In genomic region chr13:98307744-98308524, GRCh38 we compare ENCODE assay signal across 1 cellular context.
TF ChIP-seq lines count a peak whose summit lies in the region.

No MANE protein-coding gene starts in this region.

TF ChIP-seq in HepG2, 621 proteins besides CTCF, POLR2A, EP300 and RAD21 (continued from another document and continues in another):
- no peak for TF ChIP-seq GABPA (IDR thresholded peaks at IDR 0.05; ENCODE audit: low read depth, low read length)
- 0 out of 2 replicates have a peak, but pooled peaks have one; percentile 12 for TF ChIP-seq GABPA (CRISPR knock-in tag; IDR thresholded peaks at IDR 0.05; ENCODE audit: low read depth)
- peak; percentile 72; the same call in 1 of the 2 replicates for TF ChIP-seq ZNF362 (CRISPR knock-in tag; IDR thresholded peaks at IDR 0.05; ENCODE audit: borderline replicate concordance)
- TF ChIP-seq HNRNPLL (IDR thresholded peaks at IDR 0.05; ENCODE audit: low read depth, low read length, poor library complexity, severe bottlenecking): no peak
- peak; percentile 39; the same call in 1 of the 2 replicates for TF ChIP-seq ZFY (CRISPR knock-in tag; IDR thresholded peaks at IDR 0.05)
- no peak for TF ChIP-seq TARDBP (CRISPR knock-in tag; IDR thresholded peaks at IDR 0.05)
- peak; percentile 83 for TF ChIP-seq PAXIP1 (CRISPR knock-in tag; conservative IDR thresholded peaks at IDR 0.05)
- TF ChIP-seq MAFG (CRISPR knock-in tag; IDR thresholded peaks at IDR 0.05): no peak
- 0 out of 2 replicates have a peak, but pooled peaks have one; percentile 21 for TF ChIP-seq IRF2 (CRISPR knock-in tag; IDR thresholded peaks at IDR 0.05)
- TF ChIP-seq FOXK1 (CRISPR knock-in tag; IDR thresholded peaks at IDR 0.05; ENCODE audit: borderline replicate concordance, low read depth): peak; percentile 14; the same call in 1 of the 2 replicates
- peak; percentile 54 for TF ChIP-seq TCF7 (IDR thresholded peaks at IDR 0.05; ENCODE audit: low read depth)
- peak; percentile 78; the same call in 1 of the 2 replicates for TF ChIP-seq ZNF609 (CRISPR knock-in tag; IDR thresholded peaks at IDR 0.05; ENCODE audit: borderline replicate concordance)
- TF ChIP-seq ZBTB39 (CRISPR knock-in tag; IDR thresholded peaks at IDR 0.05): no peak
- 0 out of 2 replicates have a peak, but pooled peaks have one; percentile 62 for TF ChIP-seq ZBTB7A (CRISPR knock-in tag; IDR thresholded peaks at IDR 0.05)
- 0 out of 2 replicates have a peak, but pooled peaks have one; percentile 29 for TF ChIP-seq ARNT2 (CRISPR knock-in tag; IDR thresholded peaks at IDR 0.05; ENCODE audit: low read depth)
- TF ChIP-seq ZNF326 (CRISPR knock-in tag; IDR thresholded peaks at IDR 0.05; ENCODE audit: borderline replicate concordance): no peak
- 0 out of 2 replicates have a peak, but pooled peaks have one; percentile 38 for TF ChIP-seq POGK (CRISPR knock-in tag; conservative IDR thresholded peaks at IDR 0.05)
- TF ChIP-seq FUBP1 (CRISPR knock-in tag; IDR thresholded peaks at IDR 0.05; ENCODE audit: borderline replicate concordance): no peak
- TF ChIP-seq NCOR1 (IDR thresholded peaks at IDR 0.05; ENCODE audit: borderline replicate concordance, low read length): no peak
- peak; percentile 56; the same call in 1 of the 2 replicates for TF ChIP-seq YEATS4 (CRISPR knock-in tag; IDR thresholded peaks at IDR 0.05; ENCODE audit: borderline replicate concordance)
- 0 out of 2 replicates have a peak, but pooled peaks have one; percentile 25 for TF ChIP-seq ZSCAN29 (CRISPR knock-in tag; conservative IDR thresholded peaks at IDR 0.05)
- TF ChIP-seq JUND (CRISPR knock-in tag; IDR thresholded peaks at IDR 0.05): no peak
- TF ChIP-seq DPF2 (CRISPR knock-in tag; IDR thresholded peaks at IDR 0.05; ENCODE audit: borderline replicate concordance, low read depth): peak; percentile 81
- 0 out of 2 replicates have a peak, but pooled peaks have one; percentile 32 for TF ChIP-seq KAT8 (CRISPR knock-in tag; IDR thresholded peaks at IDR 0.05)
- no peak for TF ChIP-seq ATF3 (CRISPR knock-in tag; IDR thresholded peaks at IDR 0.05)
- no peak for TF ChIP-seq TERF1 (CRISPR knock-in tag; IDR thresholded peaks at IDR 0.05)
- TF ChIP-seq ATF1 (CRISPR knock-in tag; IDR thresholded peaks at IDR 0.05): peak; percentile 58
- no peak for TF ChIP-seq SMAD1 (CRISPR knock-in tag; IDR thresholded peaks at IDR 0.05; ENCODE audit: borderline replicate concordance, low read depth)
- TF ChIP-seq RFXAP (CRISPR knock-in tag; IDR thresholded peaks at IDR 0.05; ENCODE audit: borderline replicate concordance): peak; percentile 76
- peak; percentile 66; the same call in 1 of the 2 replicates for TF ChIP-seq HMG20A (CRISPR knock-in tag; IDR thresholded peaks at IDR 0.05; ENCODE audit: borderline replicate concordance)
- TF ChIP-seq ZSCAN9 (CRISPR knock-in tag; IDR thresholded peaks at IDR 0.05; ENCODE audit: borderline replicate concordance): 0 out of 2 replicates have a peak, but pooled peaks have one; percentile 19
- no peak for TF ChIP-seq KLF6 (CRISPR knock-in tag; IDR thresholded peaks at IDR 0.05)
- TF ChIP-seq RAD51 (IDR thresholded peaks at IDR 0.05; ENCODE audit: borderline replicate concordance): no peak
- TF ChIP-seq MIER3 (CRISPR knock-in tag; IDR thresholded peaks at IDR 0.05; ENCODE audit: borderline replicate concordance): peak; percentile 37; the same call in 1 of the 2 replicates
- peak; percentile 72 for TF ChIP-seq FOXO1 (CRISPR knock-in tag; IDR thresholded peaks at IDR 0.05)
- no peak for TF ChIP-seq SNRNP70 (IDR thresholded peaks at IDR 0.05; ENCODE audit: low read depth, low read length)
- TF ChIP-seq KLF9 (CRISPR knock-in tag; IDR thresholded peaks at IDR 0.05; ENCODE audit: low read depth): no peak
- 0 out of 2 replicates have a peak, but pooled peaks have one; percentile 27 for TF ChIP-seq ZNF547 (CRISPR knock-in tag; IDR thresholded peaks at IDR 0.05)
- TF ChIP-seq ZNF20 (CRISPR knock-in tag; IDR thresholded peaks at IDR 0.05): no peak
- peak; percentile 84 for TF ChIP-seq HDAC1 (CRISPR knock-in tag; IDR thresholded peaks at IDR 0.05)
- peak; percentile 47; the same call in 1 of the 2 replicates for TF ChIP-seq SSRP1 (CRISPR knock-in tag; IDR thresholded peaks at IDR 0.05)
- no peak for TF ChIP-seq FOXM1 (CRISPR knock-in tag; IDR thresholded peaks at IDR 0.05)
- no peak for TF ChIP-seq EZH2 (conservative IDR thresholded peaks at IDR 0.05; ENCODE audit: low read depth, low read length)
- peak; percentile 70 for TF ChIP-seq RXRB (CRISPR knock-in tag; IDR thresholded peaks at IDR 0.05; ENCODE audit: borderline replicate concordance)
- TF ChIP-seq ZSCAN21 (CRISPR knock-in tag; IDR thresholded peaks at IDR 0.05; ENCODE audit: borderline replicate concordance): 0 out of 2 replicates have a peak, but pooled peaks have one; percentile 25
- peak; percentile 73; the same call in 1 of the 2 replicates for TF ChIP-seq ZNF746 (CRISPR knock-in tag; IDR thresholded peaks at IDR 0.05)
- peak; percentile 86 for TF ChIP-seq ZBTB38 (CRISPR knock-in tag; IDR thresholded peaks at IDR 0.05)
- TF ChIP-seq NR2C2 (CRISPR knock-in tag; IDR thresholded peaks at IDR 0.05; ENCODE audit: borderline replicate concordance): peak; percentile 59; the same call in 1 of the 2 replicates
- peak; percentile 93 for TF ChIP-seq MTA1 (CRISPR knock-in tag; IDR thresholded peaks at IDR 0.05; ENCODE audit: borderline replicate concordance)
- 0 out of 2 replicates have a peak, but pooled peaks have one; percentile 48 for TF ChIP-seq KDM2A (CRISPR knock-in tag; IDR thresholded peaks at IDR 0.05; ENCODE audit: borderline replicate concordance, low read depth)
- no peak for TF ChIP-seq ZBTB7B (CRISPR knock-in tag; IDR thresholded peaks at IDR 0.05)
